In genomic region chr2:24110660-24111303, GRCh38 we compare ENCODE assay signal across 1 cellular context.
TF ChIP-seq lines count a peak whose summit lies in the region.

No MANE protein-coding gene starts in this region.

TF ChIP-seq in HepG2, 621 proteins besides CTCF, POLR2A, EP300 and RAD21:
- TF ChIP-seq MBD4 (IDR thresholded peaks at IDR 0.05; ENCODE audit: borderline replicate concordance, low read length) (no peak), NFE2L1 (CRISPR knock-in tag; IDR thresholded peaks at IDR 0.05; ENCODE audit: borderline replicate concordance) (no peak), SAFB2 (CRISPR knock-in tag; IDR thresholded peaks at IDR 0.05; ENCODE audit: borderline replicate concordance, low read depth) (no peak), ZNF614 (CRISPR knock-in tag; IDR thresholded peaks at IDR 0.05; ENCODE audit: borderline replicate concordance) (no peak), MTF2 (CRISPR knock-in tag; IDR thresholded peaks at IDR 0.05; ENCODE audit: borderline replicate concordance) (no peak), ZBTB34 (CRISPR knock-in tag; IDR thresholded peaks at IDR 0.05) (no peak), ZNF576 (CRISPR knock-in tag; IDR thresholded peaks at IDR 0.05) (no peak), GLMP (CRISPR knock-in tag; IDR thresholded peaks at IDR 0.05; ENCODE audit: borderline replicate concordance) (no peak), HIC2 (CRISPR knock-in tag; IDR thresholded peaks at IDR 0.05; ENCODE audit: low read depth) (no peak), JUND (CRISPR knock-in tag; IDR thresholded peaks at IDR 0.05) (no peak), HDAC1 (CRISPR knock-in tag; IDR thresholded peaks at IDR 0.05) (no peak), REL (CRISPR knock-in tag; conservative IDR thresholded peaks at IDR 0.05) (no peak), ZBTB14 (CRISPR knock-in tag; IDR thresholded peaks at IDR 0.05) (no peak), CBX5 (CRISPR knock-in tag; IDR thresholded peaks at IDR 0.05; ENCODE audit: borderline replicate concordance) (no peak), SMAD9 (CRISPR knock-in tag; IDR thresholded peaks at IDR 0.05) (no peak), STAT5B (CRISPR knock-in tag; IDR thresholded peaks at IDR 0.05) (no peak), NFE2 (CRISPR knock-in tag; IDR thresholded peaks at IDR 0.05) (no peak), ELK4 (CRISPR knock-in tag; IDR thresholded peaks at IDR 0.05; ENCODE audit: borderline replicate concordance) (no peak), PHB2 (IDR thresholded peaks at IDR 0.05; ENCODE audit: partially characterized antibody) (no peak), ZMAT5 (CRISPR knock-in tag; IDR thresholded peaks at IDR 0.05; ENCODE audit: borderline replicate concordance, low read depth) (no peak)
